In genomic region chr2:190740449-190740848, GRCh38 we compare ENCODE assay signal across 7 cellular contexts.
"Had no signal": no experiment of that assay in that cellular context is flagged by ENCODE, and none has a peak within 500 bp of the region (broad histone marks: within the 10 kb centered on the region; RNA-seq: fewer than 3 reads in every experiment).

No MANE protein-coding gene starts in this region.

- FAIRE-seq: HepG2 had no signal

- ATAC-seq: HepG2 had no signal

- H3K4me3 ChIP-seq: GM23248 had no signal

- H3K27ac ChIP-seq: GM23248, HL-60 had no signal

- H2AFZ ChIP-seq: GM23248 had no signal

- DNase-seq: GM23248, GOT3, H9, HCEC 1CT, KBM-7 had no signal

- H3K9ac ChIP-seq: GM23248 had no signal
